ENCODE assay signal across 23 cellular contexts in the genomic region with DNA sequence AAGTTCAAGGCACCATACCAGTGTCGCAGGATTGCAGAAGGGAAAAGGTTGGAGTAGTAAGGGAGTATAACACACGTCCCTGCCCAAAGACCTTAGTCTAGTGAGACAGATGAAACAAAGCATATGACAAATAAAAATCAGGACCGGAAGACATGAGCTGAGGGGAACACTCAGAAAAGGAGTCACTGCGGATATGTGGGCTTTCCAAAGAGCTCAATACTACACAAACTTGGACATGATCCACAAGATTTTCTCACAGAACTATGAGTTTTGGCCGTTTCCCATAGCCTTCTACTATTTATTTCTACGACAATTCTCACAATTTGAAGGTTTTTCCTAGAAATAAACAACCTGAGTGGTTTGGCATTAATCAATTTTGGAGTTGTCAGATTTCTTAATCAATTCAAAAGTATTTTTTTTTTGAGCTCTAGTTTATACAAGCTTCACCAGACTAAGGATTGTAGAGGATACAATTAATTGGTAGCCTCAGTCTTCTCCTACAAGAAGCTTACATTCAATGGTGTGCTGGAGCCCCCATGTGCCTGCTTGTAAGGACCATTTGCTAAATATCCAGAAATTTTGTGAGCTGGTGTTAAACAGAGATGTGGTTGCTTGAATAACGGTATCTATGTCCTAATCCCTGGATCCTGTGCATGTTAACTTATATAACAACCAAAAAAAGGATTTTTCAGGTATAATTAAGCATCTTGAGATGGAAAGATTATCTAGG.
"Had no signal": no experiment of that assay in that cellular context is flagged by ENCODE, and none has a peak within 500 bp of the region (broad histone marks: within the 10 kb centered on the region; RNA-seq: fewer than 3 reads in every experiment).

No MANE protein-coding gene starts in this region.

- H3K4me3 Mint-ChIP-seq: activated naive CD4-positive, alpha-beta T cell treated with anti-CD3 and anti-CD28 coated beads, Interleukin-2, amount 10 ng/mL, durations not matched to agents 7 days and 5 days; activated naive CD8-positive, alpha-beta T cell treated with anti-CD3 and anti-CD28 coated beads, Interleukin-2, amount 50 U/mL, for 24 hours; brain; central memory CD8-positive, alpha-beta T cell; endodermal cell; mesothelial cell of epicardium; natural killer cell; stimulated activated naive CD8-positive, alpha-beta T cell treated with anti-CD3 and anti-CD28 coated beads, Interleukin-15, Interleukin-2, amounts not matched to agents 100 ng/mL and 50 ng/mL, for 24 hours; WTC11 had no signal

- H3K4me1 ChIP-seq: prostate gland, right atrium auricular region had no signal

- H3K4me3 ChIP-seq: coronary artery, ovary, prostate gland, right atrium auricular region, tibial artery had no signal

- H3K27ac ChIP-seq: coronary artery, ovary, prostate gland, right atrium auricular region, tibial artery had no signal

- H3K36me3 ChIP-seq: ovary, prostate gland, right atrium auricular region, tibial artery had no signal

- FAIRE-seq: frontal cortex had no signal

- H3K27ac Mint-ChIP-seq: activated naive CD4-positive, alpha-beta T cell treated with anti-CD3 and anti-CD28 coated beads, Interleukin-2, amount 10 ng/mL, durations not matched to agents 7 days and 5 days; activated naive CD8-positive, alpha-beta T cell treated with anti-CD3 and anti-CD28 coated beads, Interleukin-2, amount 50 U/mL, for 24 hours; brain; endodermal cell; mesothelial cell of epicardium; natural killer cell; stimulated activated naive CD8-positive, alpha-beta T cell treated with anti-CD3 and anti-CD28 coated beads, Interleukin-15, Interleukin-2, amounts not matched to agents 100 ng/mL and 50 ng/mL, for 24 hours; WTC11 had no signal

- H3K9me3 Mint-ChIP-seq: activated naive CD4-positive, alpha-beta T cell treated with anti-CD3 and anti-CD28 coated beads, Interleukin-2, amount 10 ng/mL, durations not matched to agents 7 days and 5 days; activated naive CD8-positive, alpha-beta T cell treated with anti-CD3 and anti-CD28 coated beads, Interleukin-2, amount 50 U/mL, for 24 hours; central memory CD8-positive, alpha-beta T cell; endodermal cell; mesothelial cell of epicardium; stimulated activated naive CD8-positive, alpha-beta T cell treated with anti-CD3 and anti-CD28 coated beads, Interleukin-15, Interleukin-2, amounts not matched to agents 100 ng/mL and 50 ng/mL, for 24 hours; WTC11 had no signal

- H3K4me1 Mint-ChIP-seq: activated naive CD4-positive, alpha-beta T cell treated with anti-CD3 and anti-CD28 coated beads, Interleukin-2, amount 10 ng/mL, durations not matched to agents 7 days and 5 days; activated naive CD8-positive, alpha-beta T cell treated with anti-CD3 and anti-CD28 coated beads, Interleukin-2, amount 50 U/mL, for 24 hours; brain; central memory CD8-positive, alpha-beta T cell; mesothelial cell of epicardium; natural killer cell had no signal

- H3K27me3 ChIP-seq: ovary, right atrium auricular region, tibial artery had no signal

- H3K36me3 Mint-ChIP-seq: activated naive CD4-positive, alpha-beta T cell treated with anti-CD3 and anti-CD28 coated beads, Interleukin-2, amount 10 ng/mL, durations not matched to agents 7 days and 5 days; brain; mesothelial cell of epicardium; natural killer cell; WTC11 had no signal

- H3K27me3 Mint-ChIP-seq: activated naive CD4-positive, alpha-beta T cell treated with anti-CD3 and anti-CD28 coated beads, Interleukin-2, amount 10 ng/mL, durations not matched to agents 7 days and 5 days; activated naive CD8-positive, alpha-beta T cell treated with anti-CD3 and anti-CD28 coated beads, Interleukin-2, amount 50 U/mL, for 24 hours; brain; stimulated activated naive CD8-positive, alpha-beta T cell treated with anti-CD3 and anti-CD28 coated beads, Interleukin-15, Interleukin-2, amounts not matched to agents 100 ng/mL and 50 ng/mL, for 24 hours had no signal

- H3K9me3 ChIP-seq: ovary, prostate gland, right atrium auricular region, tibial artery had no signal

- DNase-seq: activated CD4-positive, alpha-beta T cell treated with anti-CD3 and anti-CD28 coated beads, Interleukin-2, amount 50 U/mL, for 48 hours; activated effector memory CD4-positive, alpha-beta T cell treated with Interleukin-2 at 50 U/mL for 16 hours; activated naive CD4-positive, alpha-beta T cell treated with anti-CD3 and anti-CD28 coated beads, Interleukin-2, amount 10 ng/mL, durations not matched to agents 7 days and 5 days; activated naive CD8-positive, alpha-beta T cell treated with anti-CD3 and anti-CD28 coated beads, Interleukin-2, amount 50 U/mL, for 24 hours; activated T-cell treated with anti-CD3 and anti-CD28 coated beads, Interleukin-2, amount 50 U/mL, for 48 hours; endodermal cell; hippocampal formation; left ventricle myocardium superior; mammary epithelial cell; natural killer cell; ovary; stimulated activated CD4-positive, alpha-beta T cell treated with anti-CD3 and anti-CD28 coated beads, Interleukin-1b, Interleukin-23, amount 100 ng/mL, for 48 hours; T-helper 1 cell; tibial artery had no signal

- ATAC-seq: activated naive CD8-positive, alpha-beta T cell treated with anti-CD3 and anti-CD28 coated beads, Interleukin-2, amount 50 U/mL, for 24 hours; left ventricle myocardium superior; natural killer cell; WTC11 had no signal
